Comparison of ENCODE assay signal across 9 cellular contexts in the genomic region with DNA sequence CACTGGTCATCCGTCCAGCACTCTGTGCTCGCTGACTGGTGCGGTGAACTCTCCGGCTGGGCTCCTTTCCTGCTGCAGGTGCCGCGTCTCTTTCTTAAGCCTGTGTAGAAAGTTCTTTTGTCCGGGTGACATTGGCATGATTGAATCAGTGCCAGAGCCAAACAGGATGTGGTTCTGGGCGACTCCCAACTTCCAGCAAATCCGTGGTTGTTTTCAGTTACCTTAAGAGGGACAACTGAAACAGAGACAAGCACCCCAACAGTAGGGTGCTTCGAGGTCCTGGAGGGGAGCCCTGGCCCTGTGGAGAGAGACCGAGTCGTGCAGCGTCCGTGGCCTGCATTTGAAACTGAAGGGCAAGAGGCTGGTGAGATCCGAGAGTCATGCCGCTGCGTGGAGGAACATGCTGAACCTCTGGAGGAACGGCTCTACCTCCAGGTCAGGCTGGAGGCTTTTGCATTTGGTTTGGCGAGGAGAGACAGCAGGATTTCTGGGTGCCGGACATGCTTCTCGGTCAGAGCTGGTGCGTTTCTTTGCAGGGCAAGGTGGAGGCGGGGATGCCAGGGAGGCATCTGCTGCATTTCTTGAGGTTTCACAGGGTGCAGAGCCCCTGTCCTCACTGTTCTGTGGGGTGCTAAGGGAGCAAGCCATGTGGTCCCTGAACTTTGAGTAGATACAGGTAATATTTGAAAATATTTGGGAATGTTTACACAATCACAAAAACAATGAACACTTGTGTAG. TPM values are rescaled to one million over a fixed set of nuclear protein-coding genes. Genes with fewer than 3 reads are reported as not detected.
DNase-seq lines count a peak whose midpoint lies in the region; ATAC-seq, FAIRE-seq and TF ChIP-seq lines count a peak whose summit lies in the region.
"Had no signal": no experiment of that assay in that cellular context is flagged by ENCODE, and none has a peak within 500 bp of the region (broad histone marks: within the 10 kb centered on the region; RNA-seq: fewer than 3 reads in every experiment).

No MANE protein-coding gene starts in this region.

- TF ChIP-seq CTCF in bronchial epithelial cell (IDR thresholded peaks at IDR 0.05; ENCODE audit: insufficient read depth, low read length, severe bottlenecking) (no peak), lower lobe of right lung (IDR thresholded peaks at IDR 0.05) (no peak), uterus (IDR thresholded peaks at IDR 0.05) (no peak)

- H3K4me1 ChIP-seq in lower lobe of right lung = peaks cover 73% of the 10 kb centered on the region
- H3K4me1 ChIP-seq in uterus = peaks cover 9 to 24% of the 10 kb centered on the region in 2 donors

- peak; percentile 7 for FAIRE-seq in bronchial epithelial cell (lab: Jason Lieb, UNC)

- intact Hi-C loops in Right ventricle myocardium superior (cut with DNase I) (no loop called here), left cardiac atrium (cut with DNase I) (no loop called here), lower lobe of right lung (cut with DNase I) (no loop called here), uterus (cut with DNase I; ENCODE audit: low total_unique reads) (no loop called here)

- H3K9me3 ChIP-seq in lower lobe of right lung = no peaks in the 10 kb centered on the region
- no peaks in the 10 kb centered on the region for H3K9me3 ChIP-seq in uterus

- DNase-seq in Right ventricle myocardium superior = no peak
- no peak for DNase-seq in left cardiac atrium
- DNase-seq in bronchial epithelial cell (ENCODE audit: low read depth) = peak; percentile 58
- no peak for DNase-seq in lower lobe of right lung
- DNase-seq in uterus = no peak
- no peak for DNase-seq in C1 segment of cervical spinal cord (lab: John Stamatoyannopoulos, UW)
- no peak for DNase-seq in stimulated activated naive CD4-positive, alpha-beta T cell (lab: John Stamatoyannopoulos, UW)
- DNase-seq: activated CD4-positive, CD25-positive, alpha-beta regulatory T cell treated with anti-CD3 and anti-CD28 coated beads, Interleukin-2, amount 50 U/mL, for 72 hours had no signal

- TF ChIP-seq POLR2A in uterus (IDR thresholded peaks at IDR 0.05) = no peak

- peaks cover 8% of the 10 kb centered on the region for H3K36me3 ChIP-seq in bronchial epithelial cell (ENCODE audit: control insufficient read depth, insufficient read depth, low read length)
- H3K36me3 ChIP-seq in lower lobe of right lung = no peaks in the 10 kb centered on the region
- H3K36me3 ChIP-seq in uterus = no peaks in the 10 kb centered on the region

- H3K4me3 ChIP-seq in bronchial epithelial cell (ENCODE audit: low read depth, low read length) (no peak overlapping the region), lower lobe of right lung (peak overlapping the region; percentile 20), uterus (no peak overlapping the region)

- ATAC-seq in Right ventricle myocardium superior (ENCODE audit: poor library complexity) (peak; percentile 9), left cardiac atrium (no peak), lower lobe of right lung (peak in 1 of 2 donors; percentile 40), HG03097 (IDR thresholded peaks at IDR 0.05; ENCODE audit: low FRiP score, unreplicated experiment) (no peak)

- H3K27ac ChIP-seq in lower lobe of right lung (peak overlapping the region; percentile 70), uterus (peak overlapping the region; percentile 13 to 60)

- H3K27me3 ChIP-seq in bronchial epithelial cell (ENCODE audit: control insufficient read depth, insufficient read depth, low read length) (no peaks in the 10 kb centered on the region), lower lobe of right lung (ENCODE audit: low read depth) (no peaks in the 10 kb centered on the region), uterus (no peaks in the 10 kb centered on the region)

RNA-seq across cellular contexts. Expression of a gene that starts 26.8 kb away (rescaled TPM):
- 9.0 TPM for total RNA-seq in Right ventricle myocardium superior
- total RNA-seq in left cardiac atrium = 10 to 100 TPM; 15.1 to 27.0 TPM
- 22.1 and 24.6 TPM in 2 replicates for total RNA-seq in bronchial epithelial cell
- 36.8 TPM for total RNA-seq in lower lobe of right lung
- 10 to 100 TPM; 13.5 to 28.4 (median 20.1) TPM for total RNA-seq in uterus
